In genomic region chr17:40597168-40598020, GRCh38 we compare ENCODE assay signal across 17 cellular contexts. TPM values are rescaled to one million over a fixed set of nuclear protein-coding genes. Genes with fewer than 3 reads are reported as not detected.
DNase-seq lines count a peak whose midpoint lies in the region; ATAC-seq and TF ChIP-seq lines count a peak whose summit lies in the region.
"Had no signal": no experiment of that assay in that cellular context is flagged by ENCODE, and none has a peak within 500 bp of the region (broad histone marks: within the 10 kb centered on the region; RNA-seq: fewer than 3 reads in every experiment).

No MANE protein-coding gene starts in this region.

- H3K9me3 ChIP-seq in CD4-positive, alpha-beta memory T cell (ENCODE audit: control insufficient read depth in 1 of 2, low read length in 2 of 2): no peaks in the 10 kb centered on the region
- no peaks in the 10 kb centered on the region for H3K9me3 ChIP-seq in naive thymus-derived CD4-positive, alpha-beta T cell (ENCODE audit: control insufficient read depth in 2 of 3, low read length in 3 of 3)
- H3K9me3 ChIP-seq: colonic mucosa, heart right ventricle, pancreas, suprapubic skin had no signal

- H3K4me1 Mint-ChIP-seq in CD4-positive, alpha-beta memory T cell: peaks cover 52 to 80% (median 66%) of the 10 kb centered on the region in 4 donors
- H3K4me1 Mint-ChIP-seq in activated CD8-positive, alpha-beta T cell treated with anti-CD3 and anti-CD28 coated beads for 36 hours (ENCODE audit: low read depth): peaks cover 83% of the 10 kb centered on the region
- peaks cover 56 to 100% (median 92%) of the 10 kb centered on the region in 7 donors for H3K4me1 Mint-ChIP-seq in naive thymus-derived CD4-positive, alpha-beta T cell

- POLR2A ChIA-PET in CD4-positive, alpha-beta memory T cell (lab: Charles Lee; ENCODE audit: partially characterized antibody): interaction anchor here (0.6 to 4.3 kb wide), 17 partner anchors 10 to 453 kb away, joined by 3 to 86 read pairs (median 7); partner anchors contain the start of gene CCR7
- POLR2A ChIA-PET in activated CD8-positive, alpha-beta T cell treated with anti-CD3 and anti-CD28 coated beads for 36 hours (lab: Charles Lee): interaction anchor here (0.9 to 4.3 kb wide), 16 partner anchors 10 to 56 kb away, joined by 3 to 87 read pairs (median 5); partner anchors contain the start of gene CCR7
- POLR2A ChIA-PET in naive thymus-derived CD4-positive, alpha-beta T cell (lab: Charles Lee): interaction anchor here (0.6 to 4.9 kb wide), 16 partner anchors 8 to 1093 kb away, joined by 3 to 179 read pairs (median 6); partner anchors contain the start of gene CCR7

- intact Hi-C loops in CD4-positive, alpha-beta memory T cell (cut with micrococcal nuclease): loop anchor here (1.0 to 2.0 kb wide), 2 partner anchors 10 to 15 kb away; no protein-coding TSS in a partner anchor
- intact Hi-C loops in activated CD8-positive, alpha-beta T cell treated with anti-CD3 and anti-CD28 coated beads for 36 hours (cut with micrococcal nuclease): loop anchor here (2.0 kb wide), 1 partner anchor 35 kb away; no protein-coding TSS in a partner anchor
- intact Hi-C loops in naive thymus-derived CD4-positive, alpha-beta T cell (cut with micrococcal nuclease): loop anchor here (1.0 kb wide), 4 partner anchors 11 to 35 kb away; partner anchors contain the start of gene CCR7 (in 1 of the 2)

- H3K27me3 Mint-ChIP-seq in CD4-positive, alpha-beta memory T cell: no peaks in the 10 kb centered on the region
- no peaks in the 10 kb centered on the region for H3K27me3 Mint-ChIP-seq in activated CD8-positive, alpha-beta T cell treated with anti-CD3 and anti-CD28 coated beads for 36 hours
- no peaks in the 10 kb centered on the region for H3K27me3 Mint-ChIP-seq in naive thymus-derived CD4-positive, alpha-beta T cell

- no peaks in the 10 kb centered on the region for H3K9me3 Mint-ChIP-seq in CD4-positive, alpha-beta memory T cell
- H3K9me3 Mint-ChIP-seq in activated CD8-positive, alpha-beta T cell treated with anti-CD3 and anti-CD28 coated beads for 36 hours: peaks cover 8% of the 10 kb centered on the region
- peaks cover 0 to 3% (median 0%) of the 10 kb centered on the region in 11 donors for H3K9me3 Mint-ChIP-seq in naive thymus-derived CD4-positive, alpha-beta T cell

- H3K4me3 ChIP-seq in CD4-positive, alpha-beta memory T cell (ENCODE audit: low read length in 2 of 2): no peak overlapping the region
- H3K4me3 ChIP-seq in naive thymus-derived CD4-positive, alpha-beta T cell (ENCODE audit: low read length): peak overlapping the region; percentile 28
- H3K4me3 ChIP-seq: colonic mucosa, heart right ventricle, pancreas, suprapubic skin had no signal

- H3K4me3 Mint-ChIP-seq in CD4-positive, alpha-beta memory T cell: peak overlapping the region; percentile 13 to 89 (median 79)
- peak overlapping the region; percentile 54 for H3K4me3 Mint-ChIP-seq in activated CD8-positive, alpha-beta T cell treated with anti-CD3 and anti-CD28 coated beads for 36 hours
- peak overlapping the region; percentile 53 to 88 (median 76) for H3K4me3 Mint-ChIP-seq in naive thymus-derived CD4-positive, alpha-beta T cell

- H3K27ac ChIP-seq in CD4-positive, alpha-beta memory T cell (ENCODE audit: low read depth, low read length): peak overlapping the region; percentile 92
- H3K27ac ChIP-seq in naive thymus-derived CD4-positive, alpha-beta T cell (ENCODE audit: low read depth, low read length): peak overlapping the region; percentile 94
- H3K27ac ChIP-seq: pancreas, suprapubic skin had no signal

- CTCF ChIA-PET in CD4-positive, alpha-beta memory T cell (lab: Charles Lee; ENCODE audit: partially characterized antibody): interaction anchor here (0.9 to 2.2 kb wide), 13 partner anchors 8 to 63 kb away, joined by 3 to 10 read pairs (median 5); partner anchors contain the start of gene CCR7
- CTCF ChIA-PET in activated CD8-positive, alpha-beta T cell treated with anti-CD3 and anti-CD28 coated beads for 36 hours (lab: Charles Lee): interaction anchor here (0.8 to 2.5 kb wide), 10 partner anchors 8 to 35 kb away, joined by 3 to 24 read pairs (median 4); no protein-coding TSS in a partner anchor
- CTCF ChIA-PET in naive thymus-derived CD4-positive, alpha-beta T cell (lab: Charles Lee): interaction anchor here (0.8 to 2.4 kb wide), 11 partner anchors 8 to 37 kb away, joined by 3 to 18 read pairs (median 4); no protein-coding TSS in a partner anchor

- peaks cover 73% of the 10 kb centered on the region for H3K4me1 ChIP-seq in CD4-positive, alpha-beta memory T cell (ENCODE audit: insufficient read depth, low read length)
- peaks cover 47 to 84% of the 10 kb centered on the region in 2 donors for H3K4me1 ChIP-seq in naive thymus-derived CD4-positive, alpha-beta T cell (ENCODE audit: control insufficient read depth in 2 of 2, insufficient read depth in 2 of 2, low read length in 2 of 2)
- H3K4me1 ChIP-seq: colonic mucosa, pancreas, suprapubic skin had no signal

- no peak for TF ChIP-seq CTCF in activated CD8-positive, alpha-beta T cell treated with anti-CD3 and anti-CD28 coated beads for 36 hours (IDR thresholded peaks at IDR 0.05)

- peaks cover 0 to 1% of the 10 kb centered on the region in 2 donors for H3K36me3 Mint-ChIP-seq in CD4-positive, alpha-beta memory T cell
- peaks cover 15% of the 10 kb centered on the region for H3K36me3 Mint-ChIP-seq in activated CD8-positive, alpha-beta T cell treated with anti-CD3 and anti-CD28 coated beads for 36 hours (ENCODE audit: low read depth)
- H3K36me3 Mint-ChIP-seq in naive thymus-derived CD4-positive, alpha-beta T cell: peaks cover 0 to 29% (median 0%) of the 10 kb centered on the region in 5 donors

- DNase-seq in activated CD4-positive, CD25-positive, alpha-beta regulatory T cell (lab: John Stamatoyannopoulos, UW): no peak
- DNase-seq in CD4-positive, alpha-beta memory T cell: no peak
- no peak for DNase-seq in activated CD8-positive, alpha-beta T cell treated with anti-CD3 and anti-CD28 coated beads for 36 hours
- DNase-seq in naive thymus-derived CD4-positive, alpha-beta T cell: peak in 7 of 9 donors; percentile 47 to 75 (median 61)
- DNase-seq in kidney glomerular epithelial cell (lab: John Stamatoyannopoulos, UW): no peak
- no peak for DNase-seq in NCI-H1694 (lab: John Stamatoyannopoulos, UW)
- no peak for DNase-seq in NCI-H748 treated with DMSO at 0.1 percent for 48 hours (lab: John Stamatoyannopoulos, UW)
- DNase-seq: anterior cingulate cortex, colonic mucosa, GDM1, heart right ventricle, kidney, NCI-H146, pancreas had no signal

- H3K27ac Mint-ChIP-seq in CD4-positive, alpha-beta memory T cell: peak overlapping the region; percentile 94 to 100 (median 99)
- H3K27ac Mint-ChIP-seq in activated CD8-positive, alpha-beta T cell treated with anti-CD3 and anti-CD28 coated beads for 36 hours: peak overlapping the region; percentile 99
- H3K27ac Mint-ChIP-seq in naive thymus-derived CD4-positive, alpha-beta T cell: peak overlapping the region; percentile 95 to 100 (median 99)

- peak; percentile 2 to 3 for ATAC-seq in activated CD4-positive, CD25-positive, alpha-beta regulatory T cell treated with anti-CD3 and anti-CD28 coated beads, Interleukin-2, amount 50 U/mL, for 24 hours
- no peak for ATAC-seq in activated CD8-positive, alpha-beta T cell treated with anti-CD3 and anti-CD28 coated beads for 36 hours
- peak; percentile 31 for ATAC-seq in naive thymus-derived CD4-positive, alpha-beta T cell
- ATAC-seq: pancreas had no signal

- H3K36me3 ChIP-seq in CD4-positive, alpha-beta memory T cell (ENCODE audit: insufficient read depth, low read length): no peaks in the 10 kb centered on the region
- H3K36me3 ChIP-seq in naive thymus-derived CD4-positive, alpha-beta T cell (ENCODE audit: control insufficient read depth in 2 of 3, insufficient read depth in 3 of 3, low read length in 3 of 3): no peaks in the 10 kb centered on the region
- H3K36me3 ChIP-seq: colonic mucosa, heart right ventricle, pancreas, suprapubic skin had no signal

- no peaks in the 10 kb centered on the region for H3K27me3 ChIP-seq in CD4-positive, alpha-beta memory T cell (ENCODE audit: insufficient read depth, low read length)
- H3K27me3 ChIP-seq in naive thymus-derived CD4-positive, alpha-beta T cell (ENCODE audit: control insufficient read depth in 2 of 2, insufficient read depth in 2 of 2, low read length in 2 of 2): no peaks in the 10 kb centered on the region
- H3K27me3 ChIP-seq: colonic mucosa, heart right ventricle, pancreas, suprapubic skin had no signal

RNA-seq across cellular contexts. Expression of gene CCR7, which starts 32.1 kb away (rescaled TPM):
- 100 to 1,000 TPM; 268 to 269 TPM for total RNA-seq in CD4-positive, alpha-beta memory T cell
- 100 to 1,000 TPM; 436 to 502 TPM for polyA plus RNA-seq in CD4-positive, alpha-beta memory T cell
- total RNA-seq in activated CD8-positive, alpha-beta T cell treated with anti-CD3 and anti-CD28 coated beads for 36 hours: 100 to 1,000 TPM; 297 to 302 TPM
- 100 to 1,000 TPM; 153 to 675 (median 262) TPM for total RNA-seq in naive thymus-derived CD4-positive, alpha-beta T cell
- 1,000 to 10,000 TPM; 1,350 to 2,301 TPM for polyA plus RNA-seq in naive thymus-derived CD4-positive, alpha-beta T cell
- total RNA-seq: A172 had no signal

RNA-seq across cellular contexts. Expression of gene SMARCE1, which starts 50.2 kb away (rescaled TPM):
- total RNA-seq in CD4-positive, alpha-beta memory T cell: 10 to 100 TPM; 87.6 to 91.0 TPM
- polyA plus RNA-seq in CD4-positive, alpha-beta memory T cell: 100 to 1,000 TPM; 148 to 197 TPM
- 10 to 100 TPM; 87.8 to 92.5 TPM for total RNA-seq in activated CD8-positive, alpha-beta T cell treated with anti-CD3 and anti-CD28 coated beads for 36 hours
- 100 to 1,000 TPM in 1 of 5 experiments, 10 to 100 TPM in 4; 65.4 to 101 (median 79.2) TPM for total RNA-seq in naive thymus-derived CD4-positive, alpha-beta T cell
- polyA plus RNA-seq in naive thymus-derived CD4-positive, alpha-beta T cell: 100 to 1,000 TPM; 142 to 184 TPM

Comparison
In these comparisons a context has a peak if more than half of its experiments do, and no peak if none do; other contexts are left out.
1. DNase-seq: peak in naive thymus-derived CD4-positive, alpha-beta T cell (7 of 9); none in activated CD4-positive, CD25-positive, alpha-beta regulatory T cell (0 of 4), CD4-positive, alpha-beta memory T cell (0 of 5), activated CD8-positive, alpha-beta T cell treated with anti-CD3 and anti-CD28 coated beads for 36 hours (single experiment), kidney glomerular epithelial cell (single experiment), NCI-H1694 (single experiment) and NCI-H748 treated with DMSO at 0.1 percent for 48 hours (single experiment).
2. Peak in every context shown above with its lines, with median percentiles within 50 percentile points of each other: H3K27ac Mint-ChIP-seq and H3K4me3 Mint-ChIP-seq.